In the genomic region with DNA sequence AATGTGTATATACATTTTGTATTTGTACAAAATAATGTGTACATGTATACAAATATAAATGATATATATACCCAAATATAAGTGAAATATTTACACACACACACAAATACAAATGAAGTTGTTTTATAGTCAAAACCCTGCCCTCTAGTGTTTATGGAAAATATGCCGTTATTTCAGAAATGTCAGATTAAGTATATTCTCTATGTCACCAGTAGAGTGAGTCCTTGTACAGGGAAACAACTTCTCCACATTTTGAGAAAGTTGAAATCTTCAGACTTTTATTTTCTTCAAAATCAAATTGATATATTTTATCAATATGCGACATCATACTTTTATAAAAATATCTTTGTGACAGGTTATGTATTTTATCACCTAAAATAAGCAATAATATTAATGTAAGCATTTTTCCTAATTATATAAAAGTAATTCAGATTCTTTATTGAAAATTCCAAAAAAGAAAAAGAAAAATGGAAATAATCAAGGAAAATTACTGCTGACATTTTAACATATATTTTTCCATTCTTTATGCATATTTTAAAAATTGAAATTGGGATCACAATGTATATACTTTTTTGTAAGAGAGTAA, we compare ENCODE assay signal across 9 cellular contexts. TPM values are rescaled to one million over a fixed set of nuclear protein-coding genes. Genes with fewer than 3 reads are reported as not detected.
DNase-seq lines count a peak whose midpoint lies in the region; ATAC-seq, FAIRE-seq and TF ChIP-seq lines count a peak whose summit lies in the region.
"Had no signal": no experiment of that assay in that cellular context is flagged by ENCODE, and none has a peak within 500 bp of the region (broad histone marks: within the 10 kb centered on the region; RNA-seq: fewer than 3 reads in every experiment).

No MANE protein-coding gene starts in this region.

- ATAC-seq in GM21576 (IDR thresholded peaks at IDR 0.05; ENCODE audit: unreplicated experiment): peak; percentile 84
- no peak for ATAC-seq in PC-3

- H3K36me3 Mint-ChIP-seq in endodermal cell (ENCODE audit: low read depth): peaks cover 50% of the 10 kb centered on the region

- H3K4me1 ChIP-seq in PC-3 (ENCODE audit: insufficient read depth, low read length) (no peaks in the 10 kb centered on the region), endodermal cell (ENCODE audit: control insufficient read depth, insufficient read depth, low read length) (no peaks in the 10 kb centered on the region)

- no peaks in the 10 kb centered on the region for H3K9me3 ChIP-seq in PC-3 (ENCODE audit: low read length)
- peaks cover 40% of the 10 kb centered on the region for H3K9me3 ChIP-seq in endodermal cell (ENCODE audit: control insufficient read depth, low read length)
- no peaks in the 10 kb centered on the region for H3K9me3 ChIP-seq in neural cell (ENCODE audit: low read length)

- TF ChIP-seq RAD21 in neural cell (conservative IDR thresholded peaks at IDR 0.05): peak; percentile 94

- WGBS in endodermal cell (ENCODE audit: insufficient coverage in 1 of 2, insufficient read length in 1 of 2), 2 experiments: 89 to 100% methylated on average over 1 of the region's 2 CpGs

- POLR2A ChIA-PET in PC-3 (lab: Charles Lee; ENCODE audit: unreplicated experiment): no interaction called here

- H3K27ac ChIP-seq in PC-3 (ENCODE audit: low read length) (no peak overlapping the region), endodermal cell (ENCODE audit: low read depth, low read length) (no peak overlapping the region), neural cell (ENCODE audit: low read length) (no peak overlapping the region)

- H3F3A ChIP-seq in PC-3 (ENCODE audit: low read length, unreplicated experiment): no peaks in the 10 kb centered on the region
- no peaks in the 10 kb centered on the region for H3F3A ChIP-seq in neural cell (ENCODE audit: insufficient read depth, low read length, poor library complexity, severe bottlenecking)

- peaks cover 28% of the 10 kb centered on the region for H3K9me3 Mint-ChIP-seq in endodermal cell
- H3K9me3 Mint-ChIP-seq: CD8-positive, alpha-beta memory T cell had no signal

- no peak for FAIRE-seq in HTR-8/SVneo (lab: Jason Lieb, UNC)

- peaks cover 18% of the 10 kb centered on the region for H3K36me3 ChIP-seq in PC-3 (ENCODE audit: low read depth, low read length)
- peaks cover 75% of the 10 kb centered on the region for H3K36me3 ChIP-seq in endodermal cell (ENCODE audit: control insufficient read depth, insufficient read depth, low read length)
- H3K36me3 ChIP-seq in neural cell (ENCODE audit: insufficient read depth, low read length): peaks cover 5% of the 10 kb centered on the region

- no TSS peak for BruUV-seq in PC-3 (replicated peaks; lab: Mats Ljungman, UMichigan)

- H2AFZ ChIP-seq in PC-3 (ENCODE audit: low read length): no peak overlapping the region
- no peak overlapping the region for H2AFZ ChIP-seq in neural cell (ENCODE audit: low read depth, low read length)

- CTCF ChIA-PET in PC-3 (lab: Charles Lee): interaction anchor here (0.6 kb wide), 1 partner anchor 593 kb away, joined by 3 read pairs; no protein-coding TSS in a partner anchor

- intact Hi-C loops in PC-3 (cut with micrococcal nuclease): loop anchor here (2.0 to 5.0 kb wide), 3 partner anchors 564 to 778 kb away; partner anchors contain the start of genes RPRM and STAM2

- no peak overlapping the region for H3K27ac Mint-ChIP-seq in endodermal cell

- H3K9ac ChIP-seq in PC-3 (ENCODE audit: low read length) (no peak overlapping the region), endodermal cell (ENCODE audit: extremely low read depth, low read length, poor library complexity, severe bottlenecking) (no peak overlapping the region), neural cell (ENCODE audit: low read length) (no peak overlapping the region)

- no peaks in the 10 kb centered on the region for H3K79me2 ChIP-seq in PC-3 (ENCODE audit: low read length)
- H3K79me2 ChIP-seq in neural cell (replicated peaks; ENCODE audit: insufficient read depth, low read length): no peaks in the 10 kb centered on the region

- H4K20me1 ChIP-seq in PC-3 (ENCODE audit: low read length) (no peaks in the 10 kb centered on the region), neural cell (ENCODE audit: insufficient read depth) (no peaks in the 10 kb centered on the region)

- H3K4me1 Mint-ChIP-seq in endodermal cell: no peaks in the 10 kb centered on the region

- H3K4me3 Mint-ChIP-seq in endodermal cell: no peak overlapping the region
- H3K4me3 Mint-ChIP-seq: CD8-positive, alpha-beta memory T cell had no signal

- no peak overlapping the region for H3K4me3 ChIP-seq in PC-3 (ENCODE audit: low read length)
- H3K4me3 ChIP-seq in endodermal cell (ENCODE audit: low read length): no peak overlapping the region
- no peak overlapping the region for H3K4me3 ChIP-seq in neural cell (ENCODE audit: low read length)

- no peaks in the 10 kb centered on the region for H3K27me3 Mint-ChIP-seq in endodermal cell (ENCODE audit: insufficient read depth)
- H3K27me3 Mint-ChIP-seq: CD8-positive, alpha-beta memory T cell had no signal

- H3K9me2 ChIP-seq in PC-3 (replicated peaks; ENCODE audit: low read length) (no peaks in the 10 kb centered on the region), neural cell (ENCODE audit: insufficient read depth, low read length) (no peaks in the 10 kb centered on the region)

- TF ChIP-seq CTCF in PC-3 (conservative IDR thresholded peaks at IDR 0.05; ENCODE audit: low read depth, low read length): peak; percentile 90
- TF ChIP-seq CTCF in endodermal cell (conservative IDR thresholded peaks at IDR 0.05): peak; percentile 90
- TF ChIP-seq CTCF in neural cell (IDR thresholded peaks at IDR 0.05; ENCODE audit: poor library complexity, severe bottlenecking): peak; percentile 97

- H3K27me3 ChIP-seq in PC-3 (ENCODE audit: low read length) (no peaks in the 10 kb centered on the region), endodermal cell (ENCODE audit: control insufficient read depth, insufficient read depth, low read length, poor library complexity, severe bottlenecking) (no peaks in the 10 kb centered on the region), neural cell (ENCODE audit: insufficient read depth, low read depth, low read length) (no peaks in the 10 kb centered on the region)

- DNase-seq in NCI-H82 (lab: John Stamatoyannopoulos, UW) (peak; percentile 62), NCI-H82 treated with DMSO at 0.1 percent for 48 hours (lab: John Stamatoyannopoulos, UW; ENCODE audit: unreplicated experiment) (no peak), HTR-8/SVneo (ENCODE audit: insufficient read length, low spot score) (peak; percentile 47), PC-3 (peak; percentile 80), endodermal cell (no peak), HuH-7.5 (ENCODE audit: low spot score) (no peak)

- no peak for TF ChIP-seq EP300 in neural cell (conservative IDR thresholded peaks at IDR 0.05; ENCODE audit: poor library complexity, severe bottlenecking)

- H3K4me2 ChIP-seq in PC-3 (ENCODE audit: low read length) (no peak overlapping the region), neural cell (ENCODE audit: low read length) (no peak overlapping the region)

TF ChIP-seq in neural cell, 6 proteins besides CTCF, POLR2A, EP300 and RAD21:
- no peak for TF ChIP-seq TAF1 (IDR thresholded peaks at IDR 0.05; ENCODE audit: low read depth)
- TF ChIP-seq SMC3 (conservative IDR thresholded peaks at IDR 0.05; ENCODE audit: poor library complexity): peak; percentile 93
- no peak for TF ChIP-seq MXI1 (conservative IDR thresholded peaks at IDR 0.05; ENCODE audit: poor library complexity, severe bottlenecking)

RNA-seq across cellular contexts. Expression of gene ARL6IP6, which starts 22.4 kb away (rescaled TPM):
- 19.0 and 21.4 TPM in 2 replicates for total RNA-seq in PC-3 (2014; rRNA removed)
- total RNA-seq in endodermal cell: 10 to 100 TPM; 45.7 to 55.2 TPM
- polyA plus RNA-seq in endodermal cell (2013, experiment 1 of 2): 87.7 TPM
- 84.6 TPM for polyA plus RNA-seq in endodermal cell (2013, experiment 2 of 2)
- polyA plus RNA-seq in neural cell: 39.4 and 46.0 TPM in 2 replicates
- 58.1 and 69.6 TPM in 2 replicates for polyA minus RNA-seq in neural cell

RNA-seq across cellular contexts. Expression of gene PRPF40A, which starts 23.6 kb away (rescaled TPM):
- total RNA-seq in PC-3 (2014; rRNA removed) (120 and 140 TPM in 2 replicates), endodermal cell (100 to 1,000 TPM; 190 to 222 TPM)
- polyA plus RNA-seq in endodermal cell (2013, experiment 1 of 2): 157 TPM
- 163 TPM for polyA plus RNA-seq in endodermal cell (2013, experiment 2 of 2)
- polyA plus RNA-seq in neural cell: 81.9 and 105 TPM in 2 replicates
- polyA minus RNA-seq in neural cell: 272 and 280 TPM in 2 replicates

Comparison
In these comparisons a context has a peak if more than half of its experiments do, and no peak if none do; other contexts are left out.
1. DNase-seq: peak in NCI-H82 (single experiment), HTR-8/SVneo (single experiment) and PC-3 (single experiment); none in NCI-H82 treated with DMSO at 0.1 percent for 48 hours (single experiment), endodermal cell (single experiment) and HuH-7.5 (single experiment).
2. Peak in every context shown above with its lines, with median percentiles within 50 percentile points of each other: CTCF ChIP-seq.